16 cellular contexts compared by ENCODE assay signal in genomic region chr7:22302193-22302592, GRCh38. TPM values are rescaled to one million over a fixed set of nuclear protein-coding genes. Genes with fewer than 3 reads are reported as not detected.
DNase-seq lines count a peak whose midpoint lies in the region; ATAC-seq and TF ChIP-seq lines count a peak whose summit lies in the region.
"Had no signal": no experiment of that assay in that cellular context is flagged by ENCODE, and none has a peak within 500 bp of the region (broad histone marks: within the 10 kb centered on the region; RNA-seq: fewer than 3 reads in every experiment).

No MANE protein-coding gene starts in this region.

- H4K20me1 ChIP-seq in hepatocyte (ENCODE audit: insufficient read depth, poor library complexity, severe bottlenecking) (no peaks in the 10 kb centered on the region), SK-N-SH (ENCODE audit: insufficient read depth) (no peaks in the 10 kb centered on the region)

- DNase-seq in COLO829 (ENCODE audit: low spot score), result peak; percentile 43
- DNase-seq in body of pancreas, result peak in 2 of 4 donors; percentile 7 to 14
- no peak for DNase-seq in hepatocyte (ENCODE audit: low spot score)
- DNase-seq in activated T-cell treated with anti-CD3 and anti-CD28 coated beads, Interleukin-2, amount 50 U/mL, for 72 hours, result no peak
- no peak for DNase-seq in GM19238 (ENCODE audit: insufficient read length, low spot score)
- DNase-seq in SK-N-SH, result no peak
- DNase-seq in naive thymus-derived CD8-positive, alpha-beta T cell, result no peak
- DNase-seq: AML-193; Calu3; CD4-positive, alpha-beta memory T cell; DMS79 treated with DMSO at 0.1 percent for 48 hours had no signal

- H3K4me3 ChIP-seq in body of pancreas (no peak overlapping the region), hepatocyte (no peak overlapping the region), SK-N-SH (ENCODE audit: low read depth in 2 of 2, low read length in 1 of 2) (no peak overlapping the region)
- H3K4me3 ChIP-seq: GM23248, HAP-1 had no signal

- peaks cover 2 to 5% of the 10 kb centered on the region in 2 donors for H3K9me3 Mint-ChIP-seq in activated T-cell treated with anti-CD3 and anti-CD28 coated beads, Interleukin-2, amount 50 U/mL, for 72 hours
- peaks cover 0 to 17% (median 0%) of the 10 kb centered on the region in 9 donors for H3K9me3 Mint-ChIP-seq in naive thymus-derived CD8-positive, alpha-beta T cell

- CTCF ChIA-PET in SK-N-SH (lab: Yijun Ruan, JAX), result interaction anchor here (1.0 to 1.8 kb wide), 5 partner anchors 9 to 192 kb away, joined by 3 to 7 read pairs (median 4); no protein-coding TSS in a partner anchor

- WGBS in body of pancreas, 2 donors, result 29 to 51% methylated on average over 2 of the region's 2 CpGs
- 88% methylated on average over 2 of the region's 2 CpGs for WGBS in hepatocyte (ENCODE audit: low lambda C conversion rate, missing lambda C conversion rate)
- WGBS in SK-N-SH (ENCODE audit: low lambda C conversion rate), result 80% methylated on average over 2 of the region's 2 CpGs

- H3K9me3 ChIP-seq in body of pancreas (no peaks in the 10 kb centered on the region), hepatocyte (ENCODE audit: low read depth) (no peaks in the 10 kb centered on the region), SK-N-SH (peaks cover 3% of the 10 kb centered on the region)
- H3K9me3 ChIP-seq: HAP-1 had no signal

- H3K4me2 ChIP-seq in hepatocyte, result no peak overlapping the region
- no peak overlapping the region for H3K4me2 ChIP-seq in SK-N-SH

- H3K27me3 Mint-ChIP-seq in activated T-cell treated with anti-CD3 and anti-CD28 coated beads, Interleukin-2, amount 50 U/mL, for 72 hours (ENCODE audit: low read depth), result peaks cover 17% of the 10 kb centered on the region
- peaks cover 0 to 9% (median 0%) of the 10 kb centered on the region in 5 donors for H3K27me3 Mint-ChIP-seq in naive thymus-derived CD8-positive, alpha-beta T cell

- peak; percentile 38 for ATAC-seq in body of pancreas
- no peak for ATAC-seq in activated T-cell treated with anti-CD3 and anti-CD28 coated beads, Interleukin-2, amount 50 U/mL, for 72 hours (replicated peaks in 1 of 2)
- ATAC-seq in naive thymus-derived CD8-positive, alpha-beta T cell, result no peak

- peaks cover 39% of the 10 kb centered on the region for H3K4me1 ChIP-seq in body of pancreas
- no peaks in the 10 kb centered on the region for H3K4me1 ChIP-seq in hepatocyte (ENCODE audit: insufficient read depth)
- peaks cover 6 to 9% of the 10 kb centered on the region in 2 experiments; a peak in 2 of 4 replicates for H3K4me1 ChIP-seq in SK-N-SH (ENCODE audit: control insufficient read depth in 1 of 2, insufficient read depth in 2 of 2, low read depth in 1 of 2, low read length in 1 of 2)
- H3K4me1 ChIP-seq: HAP-1 had no signal

- H3F3A ChIP-seq in SK-N-SH (replicated peaks; ENCODE audit: insufficient read depth), result no peaks in the 10 kb centered on the region

- H3K27ac ChIP-seq in body of pancreas, result peak overlapping the region; percentile 46 to 80 (median 68)
- peak overlapping the region; percentile 39 for H3K27ac ChIP-seq in hepatocyte
- H3K27ac ChIP-seq in temporal lobe (ENCODE audit: low read depth, low read length), result peak overlapping the region; percentile 61
- H3K27ac ChIP-seq in SK-N-SH (ENCODE audit: low read depth in 2 of 2, low read length in 1 of 2), result no peak overlapping the region
- H3K27ac ChIP-seq: GM23248 had no signal

- no peak overlapping the region for H3K27ac Mint-ChIP-seq in activated T-cell treated with anti-CD3 and anti-CD28 coated beads, Interleukin-2, amount 50 U/mL, for 72 hours
- H3K27ac Mint-ChIP-seq in naive thymus-derived CD8-positive, alpha-beta T cell, result no peak overlapping the region
- H3K27ac Mint-ChIP-seq: CD14-positive monocyte; CD4-positive, alpha-beta memory T cell had no signal

- no peak overlapping the region for H3K9ac ChIP-seq in SK-N-SH
- H3K9ac ChIP-seq: GM23248 had no signal

- TF ChIP-seq POLR2A in body of pancreas (IDR thresholded peaks at IDR 0.05), result no peak

- TF ChIP-seq RAD21 in SK-N-SH (IDR thresholded peaks at IDR 0.05; ENCODE audit: low read length), result no peak

- H3K4me1 Mint-ChIP-seq in activated T-cell treated with anti-CD3 and anti-CD28 coated beads, Interleukin-2, amount 50 U/mL, for 72 hours (ENCODE audit: low read depth), result no peaks in the 10 kb centered on the region
- no peaks in the 10 kb centered on the region for H3K4me1 Mint-ChIP-seq in naive thymus-derived CD8-positive, alpha-beta T cell
- H3K4me1 Mint-ChIP-seq: CD14-positive monocyte; CD4-positive, alpha-beta memory T cell had no signal

- H2AFZ ChIP-seq in hepatocyte, result no peak overlapping the region
- no peak overlapping the region for H2AFZ ChIP-seq in SK-N-SH (ENCODE audit: low read depth)
- H2AFZ ChIP-seq: GM23248 had no signal

- intact Hi-C loops in body of pancreas (cut with DNase I), result no loop called here

- no peak overlapping the region for H3K4me3 Mint-ChIP-seq in activated T-cell treated with anti-CD3 and anti-CD28 coated beads, Interleukin-2, amount 50 U/mL, for 72 hours
- H3K4me3 Mint-ChIP-seq in naive thymus-derived CD8-positive, alpha-beta T cell, result no peak overlapping the region
- H3K4me3 Mint-ChIP-seq: CD14-positive monocyte; CD4-positive, alpha-beta memory T cell had no signal

- peaks cover 0 to 1% of the 10 kb centered on the region in 2 donors for H3K36me3 Mint-ChIP-seq in activated T-cell treated with anti-CD3 and anti-CD28 coated beads, Interleukin-2, amount 50 U/mL, for 72 hours (ENCODE audit: insufficient read depth in 2 of 2)
- no peaks in the 10 kb centered on the region for H3K36me3 Mint-ChIP-seq in naive thymus-derived CD8-positive, alpha-beta T cell
- H3K36me3 Mint-ChIP-seq: CD14-positive monocyte; CD4-positive, alpha-beta memory T cell had no signal

- POLR2A ChIA-PET in SK-N-SH (lab: Yijun Ruan, JAX), result no interaction called here
- POLR2A ChIA-PET in naive thymus-derived CD8-positive, alpha-beta T cell (lab: Charles Lee), result no interaction called here

- TF ChIP-seq CTCF in body of pancreas (IDR thresholded peaks at IDR 0.05), result peak in 1 of 7 experiments; percentile 6
- no peak for TF ChIP-seq CTCF in hepatocyte (IDR thresholded peaks at IDR 0.05; ENCODE audit: poor library complexity)
- TF ChIP-seq CTCF in SK-N-SH (IDR thresholded peaks at IDR 0.05), result no peak

- no peaks in the 10 kb centered on the region for H3K9me2 ChIP-seq in hepatocyte (replicated peaks; ENCODE audit: insufficient read depth)
- no peaks in the 10 kb centered on the region for H3K9me2 ChIP-seq in SK-N-SH

- TF ChIP-seq EP300 in SK-N-SH (IDR thresholded peaks at IDR 0.05; ENCODE audit: borderline replicate concordance in 1 of 2, low read depth in 1 of 2, low read length in 1 of 2), result no peak

- H3K79me2 ChIP-seq in hepatocyte (no peaks in the 10 kb centered on the region), SK-N-SH (ENCODE audit: insufficient read depth) (no peaks in the 10 kb centered on the region)

- H3K27me3 ChIP-seq in body of pancreas (no peaks in the 10 kb centered on the region), hepatocyte (no peaks in the 10 kb centered on the region), SK-N-SH (ENCODE audit: insufficient read depth) (no peaks in the 10 kb centered on the region)

- H3K36me3 ChIP-seq in body of pancreas (replicated peaks in 1 of 2; ENCODE audit: insufficient read depth in 1 of 2, low read depth in 2 of 2) (peaks cover 6 to 10% of the 10 kb centered on the region in 2 donors), hepatocyte (replicated peaks; ENCODE audit: insufficient read depth, low read depth) (no peaks in the 10 kb centered on the region), SK-N-SH (replicated peaks in 1 of 2; ENCODE audit: control insufficient read depth in 1 of 2, insufficient read depth in 2 of 2, low read length in 1 of 2) (peaks cover 6 to 24% of the 10 kb centered on the region in 2 experiments)

TF ChIP-seq in SK-N-SH, 30 proteins besides CTCF, POLR2A, EP300 and RAD21 (continues in another document):
- TF ChIP-seq POLR2AphosphoS5 (IDR thresholded peaks at IDR 0.05; ENCODE audit: low read depth, low read length), result no peak
- no peak for TF ChIP-seq TEAD4 (IDR thresholded peaks at IDR 0.05; ENCODE audit: borderline replicate concordance, insufficient read depth)
- no peak for TF ChIP-seq REST (IDR thresholded peaks at IDR 0.05; ENCODE audit: low read depth, low read length)

RNA-seq across cellular contexts. Expression of gene RAPGEF5, which starts 54.8 kb away (rescaled TPM):
- total RNA-seq in body of pancreas (100 to 1,000 TPM in 1 of 2 donors, 10 to 100 TPM in 1; 68.0 to 151 TPM), hepatocyte (8.8 and 14.5 TPM in 2 replicates), temporal lobe (64.7 TPM)
- polyA plus RNA-seq in hepatocyte (5.2 and 10.6 TPM in 2 replicates), SK-N-SH (2012; rRNA removed) (1.2 and 1.8 TPM in 2 replicates)
- under 1 TPM; 0.46 to 0.72 TPM for total RNA-seq in activated T-cell treated with anti-CD3 and anti-CD28 coated beads, Interleukin-2, amount 50 U/mL, for 72 hours
- 1.6 and 1.7 TPM in 2 replicates for polyA plus RNA-seq in SK-N-SH (2012; cell fraction: cytosol; rRNA removed)
- 2.2 and 3.3 TPM in 2 replicates for polyA plus RNA-seq in SK-N-SH (2012; cell fraction: nucleus; rRNA removed)
- not detected for total RNA-seq in naive thymus-derived CD8-positive, alpha-beta T cell
- not detected for polyA plus RNA-seq in naive thymus-derived CD8-positive, alpha-beta T cell
- total RNA-seq: CD4-positive, alpha-beta memory T cell had no signal
- polyA plus RNA-seq: BJ; CD14-positive monocyte; CD4-positive, alpha-beta memory T cell had no signal

Comparison
In these comparisons a context has a peak if more than half of its experiments do, and no peak if none do; other contexts are left out.
1. H3K27ac ChIP-seq: peak in body of pancreas (4 of 4), hepatocyte (single experiment) and temporal lobe (single experiment); none in SK-N-SH (0 of 2).